In genomic region chr17:46940692-46941404, GRCh38 we compare ENCODE assay signal across 9 cellular contexts. TPM values are rescaled to one million over a fixed set of nuclear protein-coding genes. Genes with fewer than 3 reads are reported as not detected.
A peak's percentile ranks its signal among the peaks of the same experiment; 100 is the strongest.
DNase-seq lines count a peak whose midpoint lies in the region; ATAC-seq, FAIRE-seq and TF ChIP-seq lines count a peak whose summit lies in the region.
"Had no signal": no experiment of that assay in that cellular context is flagged by ENCODE, and none has a peak within 500 bp of the region (broad histone marks: within the 10 kb centered on the region; RNA-seq: fewer than 3 reads in every experiment).

No MANE protein-coding gene starts in this region.

- H3K4me1 ChIP-seq in kidney (ENCODE audit: control insufficient read depth in 1 of 2, insufficient read depth in 1 of 2, low read depth in 1 of 2, low read length in 2 of 2) = peaks cover 17 to 19% of the 10 kb centered on the region in 2 donors

- H3K4me3 ChIP-seq in WI38 (ENCODE audit: low read depth, low read length) (no peak overlapping the region), kidney (ENCODE audit: low read length in 2 of 2) (no peak overlapping the region)

- FAIRE-seq in kidney (lab: Jason Lieb, UNC) = no peak

- DNase-seq in DMS 273 treated with DMSO at 0.1 percent for 48 hours (lab: John Stamatoyannopoulos, UW) = peak; percentile 40
- DNase-seq in NCI-H2196 (lab: John Stamatoyannopoulos, UW; ENCODE audit: unreplicated experiment) = peak; percentile 87
- peak; percentile 79 to 88 for DNase-seq in T47D (ENCODE audit: low read depth in 1 of 2, low spot score in 1 of 2)
- DNase-seq in kidney = peak; percentile 75
- peak; percentile 73 to 74 for DNase-seq in stimulated activated CD4-positive, alpha-beta T cell treated with anti-CD3 and anti-CD28 coated beads, Interleukin-2, amount 100 ng/mL, for 24 hours

- H3K9ac ChIP-seq in kidney (ENCODE audit: low read length in 2 of 2) = no peak overlapping the region

- no peaks in the 10 kb centered on the region for H3K9me3 ChIP-seq in kidney (ENCODE audit: control insufficient read depth in 1 of 2, low read length in 2 of 2)

- in situ Hi-C loops in T47D (cut with HindIII; ENCODE audit: low pct_unique_long_range_greater_than_20kb, low sequenced_read_pairs) = no loop called here

- TF ChIP-seq CTCF in WI38 (IDR thresholded peaks at IDR 0.05; ENCODE audit: low read depth, low read length) (peak; percentile 91), kidney (IDR thresholded peaks at IDR 0.05; ENCODE audit: borderline replicate concordance, extremely low read depth, insufficient read depth) (peak; percentile 82)

- no peak overlapping the region for H3K27ac ChIP-seq in kidney (ENCODE audit: low read depth in 2 of 2, low read length in 2 of 2)

- ATAC-seq in HG02588 (IDR thresholded peaks at IDR 0.05; ENCODE audit: unreplicated experiment) (peak; percentile 58), GM19397 (IDR thresholded peaks at IDR 0.05; ENCODE audit: unreplicated experiment) (no peak)

- peaks cover 26 to 39% of the 10 kb centered on the region in 2 donors for H3K36me3 ChIP-seq in kidney (ENCODE audit: control insufficient read depth in 1 of 2, insufficient read depth in 2 of 2, low read length in 2 of 2)

- intact Hi-C loops in kidney (cut with DNase I) = loop anchor here (10.0 kb wide), 1 partner anchor 96 kb away; no protein-coding TSS in a partner anchor

RNA-seq across cellular contexts. Expression of gene GOSR2, which starts 17.9 kb away (rescaled TPM):
- total RNA-seq in kidney = 68.2 TPM
- polyA plus RNA-seq in kidney (ENCODE audit: insufficient read depth, low read depth, low replicate concordance) = 61.4 TPM

RNA-seq across cellular contexts. Expression of gene RPRML, which starts 38.2 kb away (rescaled TPM):
- not detected for total RNA-seq in kidney
- polyA plus RNA-seq in kidney (ENCODE audit: insufficient read depth, low read depth, low replicate concordance) = not detected
- total RNA-seq: activated CD8-positive, alpha-beta memory T cell treated with anti-CD3 and anti-CD28 coated beads for 36 hours had no signal
